Comparison of ENCODE assay signal across 6 cellular contexts in genomic region chr10:28694530-28694929, GRCh38.
"Had no signal": no experiment of that assay in that cellular context is flagged by ENCODE, and none has a peak within 500 bp of the region (broad histone marks: within the 10 kb centered on the region; RNA-seq: fewer than 3 reads in every experiment).

No MANE protein-coding gene starts in this region.

- DNase-seq: IMR-90, KBM-7 had no signal

- H3K4me1 Mint-ChIP-seq: IgD-negative memory B cell had no signal

- ATAC-seq: HepG2, K562 had no signal

- H3K27ac ChIP-seq: HL-60 had no signal

- H3K9me3 Mint-ChIP-seq: IgD-negative memory B cell had no signal

- H3K4me3 ChIP-seq: K562 had no signal

- H3K27ac Mint-ChIP-seq: IgD-negative memory B cell had no signal

- H3K36me3 Mint-ChIP-seq: IgD-negative memory B cell had no signal
